Comparison of ENCODE assay signal across 4 cellular contexts in genomic region chr1:203002951-203003350, GRCh38.
A peak's percentile ranks its signal among the peaks of the same experiment; 100 is the strongest.
TF ChIP-seq lines count a peak whose summit lies in the region.

No MANE protein-coding gene starts in this region.

TF ChIP-seq in HepG2, 621 proteins besides CTCF, POLR2A, EP300 and RAD21:
- TF ChIP-seq ZBTB14 (CRISPR knock-in tag; IDR thresholded peaks at IDR 0.05) (no peak), ZNF768 (CRISPR knock-in tag; IDR thresholded peaks at IDR 0.05) (peak; percentile 18; the same call in 1 of the 2 replicates)

TF ChIP-seq in HEK293, 187 proteins besides CTCF, POLR2A, EP300 and RAD21:
- TF ChIP-seq ZNF292 (tag by site-specific recombination; IDR thresholded peaks at IDR 0.05; ENCODE audit: borderline replicate concordance, low read depth), result no peak
- TF ChIP-seq ZNF768 (tag by site-specific recombination; IDR thresholded peaks at IDR 0.05), result peak; percentile 63; the same call in 1 of the 2 replicates
TF ChIP-seq in HEK293: peak in this region for 1.

TF ChIP-seq in K562, 482 proteins besides CTCF, POLR2A, EP300 and RAD21:
- peak; percentile 61 for TF ChIP-seq ZFP36 (IDR thresholded peaks at IDR 0.05; ENCODE audit: low read depth, low read length, partially characterized antibody)
- peak; percentile 45 to 59; a peak in 3 of 4 replicates for TF ChIP-seq KDM1A (IDR thresholded peaks at IDR 0.05)
- no peak for TF ChIP-seq ZBED1 (IDR thresholded peaks at IDR 0.05)
- TF ChIP-seq ADNP (tag; IDR thresholded peaks at IDR 0.05), result peak; percentile 74
- no peak for TF ChIP-seq NFRKB (IDR thresholded peaks at IDR 0.05; ENCODE audit: low read depth)
- TF ChIP-seq RBM25 (IDR thresholded peaks at IDR 0.05; ENCODE audit: low read depth, low read length, severe bottlenecking), result peak; percentile 96
- TF ChIP-seq RNF219 (CRISPR knock-in tag; IDR thresholded peaks at IDR 0.05), result no peak
- no peak for TF ChIP-seq CHD7 (IDR thresholded peaks at IDR 0.05; ENCODE audit: low read depth, low read length)
- peak; percentile 79 for TF ChIP-seq BCOR (IDR thresholded peaks at IDR 0.05)
- TF ChIP-seq ZFP30 (CRISPR knock-in tag; IDR thresholded peaks at IDR 0.05; ENCODE audit: borderline replicate concordance), result no peak

TF ChIP-seq in HEK293T, 16 proteins besides CTCF, POLR2A, EP300 and RAD21:
- TF ChIP-seq ELF4 (IDR thresholded peaks at IDR 0.05) (no peak), FOXA1 (IDR thresholded peaks at IDR 0.05) (no peak), ZNF384 (IDR thresholded peaks at IDR 0.05) (no peak), CTBP1 (IDR thresholded peaks at IDR 0.05; ENCODE audit: borderline replicate concordance) (no peak), TARDBP (IDR thresholded peaks at IDR 0.05) (no peak), L3MBTL2 (conservative IDR thresholded peaks at IDR 0.05) (no peak), SP1 (IDR thresholded peaks at IDR 0.05) (no peak), ARNT (IDR thresholded peaks at IDR 0.05) (no peak), PKNOX1 (IDR thresholded peaks at IDR 0.05) (no peak)
